ENCODE assay signal across 22 cellular contexts in the genomic region with DNA sequence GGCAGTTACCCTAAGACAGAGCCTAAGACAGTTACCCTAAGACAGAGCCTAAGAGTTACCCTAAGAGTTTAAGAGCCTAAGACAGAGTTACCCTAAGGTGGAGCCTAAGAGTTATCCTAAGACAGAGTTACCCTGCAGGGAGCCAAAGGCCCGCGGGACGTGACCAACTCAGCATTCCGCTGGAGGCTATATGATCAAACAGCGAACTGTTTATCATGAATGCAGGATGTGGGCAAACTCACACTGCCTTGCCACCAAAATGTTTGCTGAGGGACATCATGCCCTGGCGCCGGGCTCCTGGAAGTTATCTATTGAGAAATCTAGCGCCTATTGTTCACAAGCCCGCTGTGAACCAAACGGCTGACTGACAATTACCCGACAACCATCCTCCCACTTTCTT.
"Had no signal": no experiment of that assay in that cellular context is flagged by ENCODE, and none has a peak within 500 bp of the region (broad histone marks: within the 10 kb centered on the region; RNA-seq: fewer than 3 reads in every experiment).

No MANE protein-coding gene starts in this region.

- H3K27me3 ChIP-seq: adrenal gland, breast epithelium, left lung, neural progenitor cell, thyroid gland had no signal

- H3K9me3 Mint-ChIP-seq: activated CD4-positive, alpha-beta memory T cell treated with anti-CD3 and anti-CD28 coated beads, Interleukin-2, amount 10 ng/mL, durations not matched to agents 7 days and 5 days; activated naive CD4-positive, alpha-beta T cell treated with anti-CD3 and anti-CD28 coated beads, Interleukin-2, amount 50 U/mL, for 24 hours; neural progenitor cell had no signal

- H3K4me1 ChIP-seq: adrenal gland, breast epithelium, gastroesophageal sphincter, heart left ventricle, left lung, neural progenitor cell, psoas muscle, thyroid gland had no signal

- H3K9me3 ChIP-seq: adrenal gland, breast epithelium, esophagus muscularis mucosa, gastroesophageal sphincter, heart left ventricle, left lung, psoas muscle, thyroid gland had no signal

- H3K27ac ChIP-seq: adrenal gland, breast epithelium, esophagus muscularis mucosa, gastroesophageal sphincter, heart left ventricle, left lung, neural progenitor cell, psoas muscle, thyroid gland had no signal

- H3K4me1 Mint-ChIP-seq: activated naive CD4-positive, alpha-beta T cell treated with anti-CD3 and anti-CD28 coated beads, Interleukin-2, amount 50 U/mL, for 24 hours had no signal

- DNase-seq: activated CD4-positive, alpha-beta memory T cell treated with anti-CD3 and anti-CD28 coated beads, Interleukin-2, amount 10 ng/mL, durations not matched to agents 7 days and 5 days; activated CD4-positive, alpha-beta T cell treated with anti-CD3 and anti-CD28 coated beads for 48 hours; activated CD4-positive, CD25-positive, alpha-beta regulatory T cell; activated gamma-delta T cell; activated T-cell treated with anti-CD3 and anti-CD28 coated beads, Interleukin-2, amount 50 U/mL, for 48 hours; adrenal gland; cerebellar nuclear complex; cortex of kidney; effector CD4-positive, alpha-beta T cell; heart left ventricle; left lung; psoas muscle; right cardiac atrium; stimulated activated naive CD4-positive, alpha-beta T cell; T-helper 1 cell; T-helper 9 cell; thyroid gland had no signal

- H3K27ac Mint-ChIP-seq: activated CD4-positive, alpha-beta memory T cell treated with anti-CD3 and anti-CD28 coated beads, Interleukin-2, amount 10 ng/mL, durations not matched to agents 7 days and 5 days; activated naive CD4-positive, alpha-beta T cell treated with anti-CD3 and anti-CD28 coated beads, Interleukin-2, amount 50 U/mL, for 24 hours; neural progenitor cell had no signal

- H3K36me3 ChIP-seq: neural progenitor cell had no signal

- H3K4me3 ChIP-seq: adrenal gland, breast epithelium, esophagus muscularis mucosa, gastroesophageal sphincter, heart left ventricle, left lung, neural progenitor cell, psoas muscle, thyroid gland had no signal

- H3K9ac ChIP-seq: neural progenitor cell had no signal

- H3K4me3 Mint-ChIP-seq: activated CD4-positive, alpha-beta memory T cell treated with anti-CD3 and anti-CD28 coated beads, Interleukin-2, amount 10 ng/mL, durations not matched to agents 7 days and 5 days; activated naive CD4-positive, alpha-beta T cell treated with anti-CD3 and anti-CD28 coated beads, Interleukin-2, amount 50 U/mL, for 24 hours; neural progenitor cell had no signal

- ATAC-seq: gastroesophageal sphincter, heart left ventricle, left lung, psoas muscle, right cardiac atrium had no signal

- H3K4me2 ChIP-seq: neural progenitor cell had no signal

- H2AFZ ChIP-seq: neural progenitor cell had no signal
